ENCODE assay signal across 1 cellular context in genomic region chr12:52216107-52216506, GRCh38.
TF ChIP-seq lines count a peak whose summit lies in the region.

No MANE protein-coding gene starts in this region.

TF ChIP-seq in HCT116, 20 proteins besides CTCF, POLR2A, EP300 and RAD21 (continued from another document):
- TF ChIP-seq ZBTB33 (IDR thresholded peaks at IDR 0.05; ENCODE audit: extremely low read depth, insufficient replicate concordance, low read length), result no peak
- TF ChIP-seq ZFX (IDR thresholded peaks at IDR 0.05), result no peak
- TF ChIP-seq CBX3 (IDR thresholded peaks at IDR 0.05; ENCODE audit: low read depth), result no peak
- no peak for TF ChIP-seq EGR1 (IDR thresholded peaks at IDR 0.05; ENCODE audit: low read depth)
- no peak for TF ChIP-seq SRF (IDR thresholded peaks at IDR 0.05; ENCODE audit: low read depth)
- TF ChIP-seq YY1 (IDR thresholded peaks at IDR 0.05; ENCODE audit: extremely low read depth, insufficient replicate concordance, low read depth, low read length), result no peak
- no peak for TF ChIP-seq FOSL1 (IDR thresholded peaks at IDR 0.05; ENCODE audit: low read depth)
TF ChIP-seq in HCT116: peak in this region for 0.
